29 cellular contexts compared by ENCODE assay signal in the genomic region with DNA sequence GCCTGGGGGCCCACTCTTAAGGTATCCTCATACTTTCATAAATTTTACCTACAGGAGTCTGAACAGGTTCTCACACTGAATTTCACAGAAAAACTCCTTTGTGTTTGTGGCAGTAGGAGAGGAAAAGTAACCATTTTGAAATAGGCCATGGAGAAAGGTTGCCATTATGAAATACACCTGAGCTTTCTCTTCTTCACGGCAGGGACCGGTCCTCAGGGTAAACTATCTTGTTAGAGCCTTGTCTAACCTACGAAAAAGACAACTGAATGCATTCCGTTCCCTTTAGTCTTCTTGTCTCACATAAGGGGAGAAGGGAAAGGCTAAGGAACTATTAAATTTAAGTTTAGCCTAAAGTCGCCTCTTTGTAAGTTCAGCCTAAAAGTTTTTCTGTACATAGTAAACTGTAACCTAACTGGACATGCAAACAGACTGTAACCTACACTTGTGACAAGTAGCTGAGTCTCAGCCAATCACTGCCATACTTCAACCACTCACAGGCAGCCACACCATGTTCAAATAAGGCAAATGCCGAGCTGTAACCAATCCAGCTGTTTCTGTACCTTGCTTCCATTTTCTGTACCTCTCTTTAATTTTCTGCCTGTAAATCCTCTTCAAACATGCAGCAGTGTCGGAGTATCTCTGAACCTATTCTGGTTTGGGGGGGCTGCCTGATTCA. TPM values are rescaled to one million over a fixed set of nuclear protein-coding genes. Genes with fewer than 3 reads are reported as not detected.
"Had no signal": no experiment of that assay in that cellular context is flagged by ENCODE, and none has a peak within 500 bp of the region (broad histone marks: within the 10 kb centered on the region; RNA-seq: fewer than 3 reads in every experiment).

No MANE protein-coding gene starts in this region.

- H3K4me3 ChIP-seq: ascending aorta, cardiac muscle cell, heart right ventricle, psoas muscle, sigmoid colon, stomach, thyroid gland had no signal

- H3K4me1 ChIP-seq: ascending aorta, heart right ventricle, parathyroid adenoma, psoas muscle, sigmoid colon, stomach, thyroid gland had no signal

- H3K36me3 ChIP-seq: ascending aorta, cardiac muscle cell, heart right ventricle, sigmoid colon, stomach, thyroid gland had no signal

- FAIRE-seq: islet of Langerhans, small intestine had no signal

- DNase-seq: activated CD4-positive, alpha-beta T cell treated with anti-CD3 and anti-CD28 coated beads, Interleukin-2, amount 50 U/mL, for 1 hour; activated gamma-delta T cell; activated naive CD4-positive, alpha-beta T cell treated with anti-CD3 and anti-CD28 coated beads, Interleukin-2, amount 10 ng/mL, durations not matched to agents 7 days and 5 days; activated naive CD8-positive, alpha-beta T cell treated with anti-CD3 and anti-CD28 coated beads, Interleukin-2, amount 10 ng/mL, durations not matched to agents 7 days and 5 days; activated T-cell treated with anti-CD3 and anti-CD28 coated beads, Interleukin-2, amount 50 U/mL, for 1 hour; endodermal cell; foreskin fibroblast; heart right ventricle; left ventricle myocardium superior; naive thymus-derived CD8-positive, alpha-beta T cell; nucleus accumbens; psoas muscle; sigmoid colon; small intestine; stimulated activated CD4-positive, alpha-beta T cell treated with anti-CD3 and anti-CD28 coated beads, Interleukin-4, amount 100 ng/mL, for 24 hours; stomach; T-cell; thyroid gland had no signal

- H3K27ac ChIP-seq: ascending aorta, cardiac muscle cell, heart right ventricle, parathyroid adenoma, psoas muscle, sigmoid colon, stomach, thyroid gland had no signal

- ATAC-seq: esophagus mucosa; heart right ventricle; left ventricle myocardium superior; naive thymus-derived CD8-positive, alpha-beta T cell; psoas muscle; stimulated activated memory B cell treated with anti-CD40 and anti-IgM and Interleukin-4, amounts not matched to agents 10 μg/mL and 1 μg/mL and 100 μg/mL, for 72 hours; T-cell; WTC11 had no signal

- H3K79me2 ChIP-seq: parathyroid adenoma had no signal

- H3K4me3 Mint-ChIP-seq: activated naive CD4-positive, alpha-beta T cell treated with anti-CD3 and anti-CD28 coated beads, Interleukin-2, amount 10 ng/mL, durations not matched to agents 7 days and 5 days; activated T-helper 1 cell treated with anti-CD3 and anti-CD28 coated beads, Interleukin-12 subunit alpha, Interleukin-12 subunit beta, Interleukin-2, Interleukin-4 antibody, amounts not matched to agents 30 ng/mL and 10 ng/mL and 1 ng/mL, durations not matched to agents 14 hours and 24 hours and 36 hours; brain; endodermal cell; memory B cell; naive thymus-derived CD8-positive, alpha-beta T cell; neural crest cell; stimulated activated memory B cell treated with anti-CD40 and anti-IgM and Interleukin-4, amounts not matched to agents 10 μg/mL and 1 μg/mL and 100 μg/mL, for 72 hours; T-cell; WTC11 had no signal

- H3K9me3 ChIP-seq: psoas muscle, thyroid gland had no signal

- H3K27me3 Mint-ChIP-seq: stimulated activated memory B cell treated with anti-CD40 and anti-IgM and Interleukin-4, amounts not matched to agents 10 μg/mL and 1 μg/mL and 100 μg/mL, for 72 hours had no signal

- H3K9ac ChIP-seq: parathyroid adenoma had no signal

- H3K27me3 ChIP-seq: ascending aorta, cardiac muscle cell, sigmoid colon, stomach, thyroid gland had no signal

- H3K27ac Mint-ChIP-seq: activated naive CD4-positive, alpha-beta T cell treated with anti-CD3 and anti-CD28 coated beads, Interleukin-2, amount 10 ng/mL, durations not matched to agents 7 days and 5 days; activated naive CD8-positive, alpha-beta T cell treated with anti-CD3 and anti-CD28 coated beads, Interleukin-2, amount 10 ng/mL, durations not matched to agents 7 days and 5 days; brain; endodermal cell; memory B cell; stimulated activated memory B cell treated with anti-CD40 and anti-IgM and Interleukin-4, amounts not matched to agents 10 μg/mL and 1 μg/mL and 100 μg/mL, for 72 hours; WTC11 had no signal

- H2AFZ ChIP-seq: parathyroid adenoma had no signal

- H3K4me1 Mint-ChIP-seq: brain; endodermal cell; memory B cell; stimulated activated memory B cell treated with anti-CD40 and anti-IgM and Interleukin-4, amounts not matched to agents 10 μg/mL and 1 μg/mL and 100 μg/mL, for 72 hours had no signal

RNA-seq across cellular contexts. Expression of a gene that starts 14.2 kb away (rescaled TPM):
- total RNA-seq: left ventricle myocardium superior had no signal
